In the genomic region with DNA sequence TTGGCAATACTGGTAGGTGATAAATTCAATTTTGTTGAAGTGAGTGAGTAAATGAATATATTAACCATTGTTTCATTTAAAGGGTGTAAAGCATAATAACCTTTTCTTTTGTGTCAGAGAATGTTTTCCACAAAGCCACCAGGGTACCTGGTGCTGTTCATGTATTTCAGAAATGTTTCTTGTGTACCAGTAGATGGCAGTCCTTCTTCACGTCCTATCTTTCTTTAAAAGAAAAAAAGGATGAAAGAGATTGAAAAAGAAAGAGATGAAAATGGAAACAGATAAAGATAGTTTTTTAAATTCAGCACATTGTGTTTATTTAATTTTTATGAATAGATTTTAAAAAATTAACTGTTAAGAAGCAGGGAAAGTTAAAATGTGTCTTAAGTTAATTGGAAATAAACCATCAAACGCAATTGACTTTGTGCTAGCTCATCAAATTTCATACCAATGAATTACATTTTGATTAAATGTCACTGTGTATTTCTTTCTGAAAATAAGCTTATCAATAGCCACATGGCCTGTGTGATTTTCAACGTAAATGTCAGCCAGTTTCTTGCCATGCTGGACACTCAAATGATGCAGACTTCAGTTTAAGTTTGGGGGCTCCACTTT, we compare ENCODE assay signal across 7 cellular contexts.
DNase-seq lines count a peak whose midpoint lies in the region; ATAC-seq and TF ChIP-seq lines count a peak whose summit lies in the region.

No MANE protein-coding gene starts in this region.

- TF ChIP-seq CTCF in GM12865 (IDR thresholded peaks at IDR 0.05; ENCODE audit: insufficient read depth, low read depth, low read length, missing control alignments) = peak; percentile 34

- no peak overlapping the region for H3K4me3 ChIP-seq in GM12865 (ENCODE audit: low read depth, low read length)

- DNase-seq in GM12865 (ENCODE audit: low read depth) (peak; percentile 23), HuH-7 (ENCODE audit: low spot score) (peak; percentile 16), SHP77 treated with DMSO at 0.1 percent for 48 hours (lab: John Stamatoyannopoulos, UW) (peak; percentile 62), glomerular visceral epithelial cell (ENCODE audit: extremely low spot score) (peak; percentile 31)

- ATAC-seq in HG02610 (IDR thresholded peaks at IDR 0.05; ENCODE audit: unreplicated experiment) (no peak), HG03571 (IDR thresholded peaks at IDR 0.05; ENCODE audit: unreplicated experiment) (no peak), GM18519 (IDR thresholded peaks at IDR 0.05; ENCODE audit: low FRiP score, unreplicated experiment) (no peak)
